ENCODE assay signal across 9 cellular contexts in genomic region chr14:105075364-105076295, GRCh38. TPM values are rescaled to one million over a fixed set of nuclear protein-coding genes. Genes with fewer than 3 reads are reported as not detected.
DNase-seq lines count a peak whose midpoint lies in the region; ATAC-seq and TF ChIP-seq lines count a peak whose summit lies in the region.
"Had no signal": no experiment of that assay in that cellular context is flagged by ENCODE, and none has a peak within 500 bp of the region (broad histone marks: within the 10 kb centered on the region; RNA-seq: fewer than 3 reads in every experiment).

No MANE protein-coding gene starts in this region.

- H3K27ac ChIP-seq in osteoblast (ENCODE audit: low read depth, low read length): no peak overlapping the region

- H4K20me1 ChIP-seq in osteoblast (ENCODE audit: insufficient read depth, low read length): peaks cover 3% of the 10 kb centered on the region

- no peaks in the 10 kb centered on the region for H3K36me3 Mint-ChIP-seq in central memory CD8-positive, alpha-beta T cell (ENCODE audit: insufficient read depth)
- no peaks in the 10 kb centered on the region for H3K36me3 Mint-ChIP-seq in activated T-helper 2 cell treated with anti-CD3 and anti-CD28 coated beads, Interferon-gamma antibody, Interleukin-2, Interleukin-4, amounts not matched to agents 10 μg/mL and 5 μg/mL and 100 μg/mL, durations not matched to agents 14 hours and 24 hours and 36 hours (ENCODE audit: low read depth)
- H3K36me3 Mint-ChIP-seq: brain had no signal

- no peak for TF ChIP-seq CTCF in osteoblast (IDR thresholded peaks at IDR 0.05; ENCODE audit: extremely low read depth, low read depth, low read length)

- no peaks in the 10 kb centered on the region for H3K9me3 Mint-ChIP-seq in central memory CD8-positive, alpha-beta T cell
- H3K9me3 Mint-ChIP-seq in activated T-helper 2 cell treated with anti-CD3 and anti-CD28 coated beads, Interferon-gamma antibody, Interleukin-2, Interleukin-4, amounts not matched to agents 10 μg/mL and 5 μg/mL and 100 μg/mL, durations not matched to agents 14 hours and 24 hours and 36 hours: no peaks in the 10 kb centered on the region

- peak overlapping the region; percentile 6 for H3K27ac Mint-ChIP-seq in central memory CD8-positive, alpha-beta T cell (ENCODE audit: low read depth)
- no peak overlapping the region for H3K27ac Mint-ChIP-seq in activated T-helper 2 cell treated with anti-CD3 and anti-CD28 coated beads, Interferon-gamma antibody, Interleukin-2, Interleukin-4, amounts not matched to agents 10 μg/mL and 5 μg/mL and 100 μg/mL, durations not matched to agents 14 hours and 24 hours and 36 hours

- peak overlapping the region; percentile 52 for H3K4me3 Mint-ChIP-seq in central memory CD8-positive, alpha-beta T cell
- no peak overlapping the region for H3K4me3 Mint-ChIP-seq in activated T-helper 2 cell treated with anti-CD3 and anti-CD28 coated beads, Interferon-gamma antibody, Interleukin-2, Interleukin-4, amounts not matched to agents 10 μg/mL and 5 μg/mL and 100 μg/mL, durations not matched to agents 14 hours and 24 hours and 36 hours (ENCODE audit: low read depth)
- H3K4me3 Mint-ChIP-seq: brain had no signal

- no peaks in the 10 kb centered on the region for H3K4me1 ChIP-seq in osteoblast (ENCODE audit: insufficient read depth, low read length)

- peak; percentile 45 for DNase-seq in EH (ENCODE audit: low read depth)
- peak; percentile 76 for DNase-seq in NCI-H2171 (lab: John Stamatoyannopoulos, UW)
- DNase-seq in central memory CD8-positive, alpha-beta T cell (ENCODE audit: low spot score in 2 of 2): no peak
- peak; percentile 87 for DNase-seq in osteoblast (ENCODE audit: insufficient read length, low spot score, missing footprints)
- no peak for DNase-seq in activated T-helper 2 cell treated with anti-CD3 and anti-CD28 coated beads, Interferon-gamma antibody, Interleukin-2, Interleukin-4, amounts not matched to agents 10 μg/mL and 5 μg/mL and 100 μg/mL, durations not matched to agents 14 hours and 24 hours and 36 hours (ENCODE audit: low spot score)
- no peak for DNase-seq in NCI-H2081 treated with DMSO at 0.1 percent for 48 hours (lab: John Stamatoyannopoulos, UW)

- H3K36me3 ChIP-seq in osteoblast (ENCODE audit: insufficient read depth, low read length): no peaks in the 10 kb centered on the region

- no peaks in the 10 kb centered on the region for H3K79me2 ChIP-seq in osteoblast (ENCODE audit: insufficient read depth, low read length)

- H3K27me3 ChIP-seq in osteoblast (ENCODE audit: insufficient read depth, low read length): peaks cover 16% of the 10 kb centered on the region

- intact Hi-C loops in activated T-helper 2 cell treated with anti-CD3 and anti-CD28 coated beads, Interferon-gamma antibody, Interleukin-2, Interleukin-4, amounts not matched to agents 10 μg/mL and 5 μg/mL and 100 μg/mL, durations not matched to agents 14 hours and 24 hours and 36 hours (cut with micrococcal nuclease): no loop called here

- peaks cover 28% of the 10 kb centered on the region for H3K4me1 Mint-ChIP-seq in central memory CD8-positive, alpha-beta T cell
- peaks cover 13% of the 10 kb centered on the region for H3K4me1 Mint-ChIP-seq in activated T-helper 2 cell treated with anti-CD3 and anti-CD28 coated beads, Interferon-gamma antibody, Interleukin-2, Interleukin-4, amounts not matched to agents 10 μg/mL and 5 μg/mL and 100 μg/mL, durations not matched to agents 14 hours and 24 hours and 36 hours (ENCODE audit: low read depth)
- H3K4me1 Mint-ChIP-seq: brain had no signal

- no peak overlapping the region for H2AFZ ChIP-seq in osteoblast (ENCODE audit: low read length)

- no peaks in the 10 kb centered on the region for H3K9me3 ChIP-seq in osteoblast (ENCODE audit: low read depth, low read length)

- no peaks in the 10 kb centered on the region for H3K27me3 Mint-ChIP-seq in central memory CD8-positive, alpha-beta T cell
- H3K27me3 Mint-ChIP-seq in activated T-helper 2 cell treated with anti-CD3 and anti-CD28 coated beads, Interferon-gamma antibody, Interleukin-2, Interleukin-4, amounts not matched to agents 10 μg/mL and 5 μg/mL and 100 μg/mL, durations not matched to agents 14 hours and 24 hours and 36 hours (ENCODE audit: low read depth): no peaks in the 10 kb centered on the region

- H3K4me2 ChIP-seq in osteoblast (ENCODE audit: insufficient read depth, low read length): no peak overlapping the region

- ATAC-seq in GM21528 (IDR thresholded peaks at IDR 0.05; ENCODE audit: low FRiP score, unreplicated experiment): peak; percentile 51
- ATAC-seq in central memory CD8-positive, alpha-beta T cell (replicated peaks; ENCODE audit: extremely low read depth, poor library complexity, severe bottlenecking): no peak
- no peak for ATAC-seq in HG03460 (IDR thresholded peaks at IDR 0.05; ENCODE audit: unreplicated experiment)

- H3K4me3 ChIP-seq in osteoblast (ENCODE audit: insufficient read depth, low read length): no peak overlapping the region

RNA-seq across cellular contexts. Expression of gene GPR132, which starts 10.4 kb away (rescaled TPM):
- under 0.01 TPM in 2 replicates for total RNA-seq in osteoblast
- total RNA-seq in activated T-helper 2 cell treated with anti-CD3 and anti-CD28 coated beads, Interferon-gamma antibody, Interleukin-2, Interleukin-4, amounts not matched to agents 10 μg/mL and 5 μg/mL and 100 μg/mL, durations not matched to agents 14 hours and 24 hours and 36 hours: 27.1 and 29.8 TPM in 2 replicates

RNA-seq across cellular contexts. Expression of gene CDCA4, which starts 54.7 kb away (rescaled TPM):
- 13.3 and 13.8 TPM in 2 replicates for total RNA-seq in osteoblast
- 47.7 and 49.6 TPM in 2 replicates for total RNA-seq in activated T-helper 2 cell treated with anti-CD3 and anti-CD28 coated beads, Interferon-gamma antibody, Interleukin-2, Interleukin-4, amounts not matched to agents 10 μg/mL and 5 μg/mL and 100 μg/mL, durations not matched to agents 14 hours and 24 hours and 36 hours

Comparison
In these comparisons a context has a peak if more than half of its experiments do, and no peak if none do; other contexts are left out.
1. DNase-seq: peak in EH (single experiment), NCI-H2171 (single experiment) and osteoblast (single experiment); none in central memory CD8-positive, alpha-beta T cell (0 of 2), activated T-helper 2 cell treated with anti-CD3 and anti-CD28 coated beads, Interferon-gamma antibody, Interleukin-2, Interleukin-4, amounts not matched to agents 10 μg/mL and 5 μg/mL and 100 μg/mL, durations not matched to agents 14 hours and 24 hours and 36 hours (single experiment) and NCI-H2081 treated with DMSO at 0.1 percent for 48 hours (single experiment).
2. RNA of gene GPR132, which starts 10.4 kb away (total RNA-seq): 27.1 to 29.8 TPM in activated T-helper 2 cell treated with anti-CD3 and anti-CD28 coated beads, Interferon-gamma antibody, Interleukin-2, Interleukin-4, amounts not matched to agents 10 μg/mL and 5 μg/mL and 100 μg/mL, durations not matched to agents 14 hours and 24 hours and 36 hours; under 0.01 TPM in osteoblast; every median in the first group is over 10 times any median in the second.